In the genomic region with DNA sequence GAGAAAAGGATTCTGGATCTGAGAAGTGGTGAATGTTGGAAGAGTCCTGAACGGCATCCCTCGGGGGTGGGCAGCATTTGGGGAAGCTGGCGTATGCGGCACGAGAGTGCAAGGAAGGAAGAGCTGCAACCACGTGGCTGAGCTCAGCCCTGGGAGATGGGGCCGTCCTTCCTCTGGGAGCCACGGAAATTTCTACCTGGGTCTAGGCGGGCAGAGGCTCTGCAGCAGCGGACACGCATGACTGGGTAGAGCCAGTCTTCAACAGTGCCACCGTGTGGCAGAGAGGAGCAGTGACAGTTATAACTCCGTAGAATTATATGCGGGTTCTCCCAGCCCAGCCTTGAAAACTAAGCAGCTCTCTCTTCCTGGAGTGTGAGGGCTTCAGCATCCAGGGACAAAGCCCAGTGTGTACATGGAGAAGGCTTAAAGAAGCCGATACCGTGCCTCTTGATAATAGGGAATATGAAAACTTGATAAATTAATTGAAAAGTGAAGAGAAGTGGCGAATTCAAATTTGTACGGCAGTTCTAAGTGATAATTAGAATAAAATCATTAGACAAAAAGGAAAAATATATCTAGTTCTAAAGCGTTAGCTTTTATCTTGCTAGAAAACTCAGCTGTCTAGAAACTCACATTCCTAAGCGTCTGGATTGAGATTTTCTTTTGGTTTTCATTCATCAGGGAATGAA, we compare ENCODE assay signal across 8 cellular contexts.
DNase-seq lines count a peak whose midpoint lies in the region; ATAC-seq and TF ChIP-seq lines count a peak whose summit lies in the region.

No MANE protein-coding gene starts in this region.

- H3K4me1 ChIP-seq in GM23248 (ENCODE audit: insufficient read depth) = no peaks in the 10 kb centered on the region
- no peaks in the 10 kb centered on the region for H3K4me1 ChIP-seq in Loucy (ENCODE audit: insufficient read depth, low read length, poor library complexity, severe bottlenecking)
- H3K4me1 ChIP-seq in SJCRH30 = no peaks in the 10 kb centered on the region; the same call in 1 of the 2 replicates
- H3K4me1 ChIP-seq in heart right ventricle = peaks cover 0 to 9% (median 0%) of the 10 kb centered on the region in 9 donors

- peaks cover 46% of the 10 kb centered on the region for H3K27me3 Mint-ChIP-seq in progenitor cell of endocrine pancreas

- H3K9me2 ChIP-seq in GM23248 (ENCODE audit: insufficient read depth) = no peaks in the 10 kb centered on the region
- H3K9me2 ChIP-seq in Loucy (replicated peaks; ENCODE audit: low read depth, low read length) = no peaks in the 10 kb centered on the region

- in situ Hi-C loops in GM23248 (cut with MboI) = loop anchor here (10.0 kb wide), 1 partner anchor 318 kb away; no protein-coding TSS in a partner anchor

- peak; percentile 74 for DNase-seq in EL
- peak; percentile 81 for DNase-seq in GM23248
- DNase-seq in SJCRH30 = peak; percentile 54 to 81
- peak; percentile 41 for DNase-seq in activated naive CD4-positive, alpha-beta T cell treated with anti-CD3 and anti-CD28 coated beads, Interleukin-2, amount 50 U/mL, for 16 hours
- DNase-seq in heart right ventricle = peak; percentile 44 to 51
- DNase-seq in progenitor cell of endocrine pancreas (ENCODE audit: low spot score, unreplicated experiment) = peak; percentile 53
- DNase-seq in amniotic stem cell (lab: John Stamatoyannopoulos, UW) = no peak

- peak overlapping the region; percentile 74 for H2AFZ ChIP-seq in GM23248
- peak overlapping the region; percentile 82 for H2AFZ ChIP-seq in Loucy (ENCODE audit: low read length)

- H3K36me3 ChIP-seq in GM23248 (ENCODE audit: low read depth) = no peaks in the 10 kb centered on the region
- H3K36me3 ChIP-seq in Loucy (ENCODE audit: insufficient read depth, low read length) = no peaks in the 10 kb centered on the region
- H3K36me3 ChIP-seq in SJCRH30 = no peaks in the 10 kb centered on the region
- H3K36me3 ChIP-seq in heart right ventricle = no peaks in the 10 kb centered on the region

- H3K4me1 Mint-ChIP-seq in progenitor cell of endocrine pancreas (ENCODE audit: low read depth) = peaks cover 4% of the 10 kb centered on the region

- H3K9me3 ChIP-seq in GM23248 (ENCODE audit: low read depth) (no peaks in the 10 kb centered on the region), Loucy (ENCODE audit: insufficient read depth, low read depth, low read length) (no peaks in the 10 kb centered on the region), SJCRH30 (replicated peaks) (no peaks in the 10 kb centered on the region), heart right ventricle (no peaks in the 10 kb centered on the region)

- no peaks in the 10 kb centered on the region for H3K36me3 Mint-ChIP-seq in progenitor cell of endocrine pancreas (ENCODE audit: insufficient read depth)

- intact Hi-C loops in heart right ventricle (cut with DNase I) = loop anchor here in 9 of 10 donors (1.0 to 10.0 kb wide), 12 partner anchors 81 to 423 kb away; a partner anchor contains a TSS

- peaks cover 1% of the 10 kb centered on the region for H3K9me3 Mint-ChIP-seq in progenitor cell of endocrine pancreas (ENCODE audit: low read depth)

- H3F3A ChIP-seq in GM23248 (ENCODE audit: insufficient read depth) = no peaks in the 10 kb centered on the region
- no peaks in the 10 kb centered on the region for H3F3A ChIP-seq in Loucy (ENCODE audit: low read depth)

- H3K4me3 ChIP-seq in GM23248 (peak overlapping the region; percentile 46; the same call in 1 of the 2 replicates), Loucy (ENCODE audit: low read length, poor library complexity, severe bottlenecking) (peak overlapping the region; percentile 44), SJCRH30 (no peak overlapping the region), heart right ventricle (peak overlapping the region in 3 of 10 donors; percentile 6 to 9 (median 8))

- ATAC-seq in heart right ventricle = peak; percentile 92 to 97 (median 96)

- TF ChIP-seq CTCF in Loucy (conservative IDR thresholded peaks at IDR 0.05; ENCODE audit: low read length) = peak; percentile 83
- peak; percentile 77 to 93 (median 87) for TF ChIP-seq CTCF in heart right ventricle (IDR thresholded peaks at IDR 0.05)
- TF ChIP-seq CTCF in progenitor cell of endocrine pancreas (IDR thresholded peaks at IDR 0.05; ENCODE audit: unreplicated experiment) = peak; percentile 91

- H3K27ac ChIP-seq in GM23248 (no peak overlapping the region), SJCRH30 (no peak overlapping the region), heart right ventricle (no peak overlapping the region)

- no peak overlapping the region for H3K4me3 Mint-ChIP-seq in progenitor cell of endocrine pancreas (ENCODE audit: low read depth)

- H3K27me3 ChIP-seq in GM23248 (replicated peaks; ENCODE audit: insufficient read depth) (peaks cover 4% of the 10 kb centered on the region; the same call in 1 of the 2 replicates), Loucy (ENCODE audit: insufficient read depth, low read length, poor library complexity, severe bottlenecking) (no peaks in the 10 kb centered on the region), SJCRH30 (0 out of 2 replicates have a peak, but pooled peaks cover 10% of the 10 kb centered on the region), heart right ventricle (peaks cover 0 to 34% (median 11%) of the 10 kb centered on the region in 7 donors)

- H3K79me2 ChIP-seq in GM23248 (ENCODE audit: insufficient read depth) (no peaks in the 10 kb centered on the region), Loucy (ENCODE audit: insufficient read depth, low read length) (no peaks in the 10 kb centered on the region)

- H3K4me2 ChIP-seq in GM23248 (ENCODE audit: unreplicated experiment) (peak overlapping the region; percentile 36), Loucy (ENCODE audit: low read depth, low read length, poor library complexity, severe bottlenecking) (peak overlapping the region; percentile 63)

- H3K9ac ChIP-seq in GM23248 = no peak overlapping the region
- H3K9ac ChIP-seq in Loucy (ENCODE audit: low read depth, low read length, poor library complexity, severe bottlenecking) = no peak overlapping the region

- 11 to 14% methylated on average over 20 of the region's 20 CpGs for WGBS in GM23248 (ENCODE audit: low coverage in 1 of 2, low lambda C conversion rate in 2 of 2, missing lambda C conversion rate in 2 of 2), 2 experiments
- whole genome bisulfite sequencing in heart right ventricle, 2 donors = 17 to 18% methylated on average over 20 of the region's 20 CpGs

- no peak overlapping the region for H3K27ac Mint-ChIP-seq in progenitor cell of endocrine pancreas

- H4K20me1 ChIP-seq in GM23248 (ENCODE audit: insufficient read depth) (no peaks in the 10 kb centered on the region), Loucy (ENCODE audit: insufficient read depth, low read length, poor library complexity, severe bottlenecking) (no peaks in the 10 kb centered on the region)
